8 cellular contexts compared by ENCODE assay signal in genomic region chr3:184560992-184561328, GRCh38. TPM values are rescaled to one million over a fixed set of nuclear protein-coding genes. Genes with fewer than 3 reads are reported as not detected.
A peak's percentile ranks its signal among the peaks of the same experiment; 100 is the strongest.
DNase-seq lines count a peak whose midpoint lies in the region; ATAC-seq, FAIRE-seq and TF ChIP-seq lines count a peak whose summit lies in the region.

No MANE protein-coding gene starts in this region.

- no peaks in the 10 kb centered on the region for H3K79me2 ChIP-seq in astrocyte (ENCODE audit: insufficient read depth, low read length)

- H3K4me3 ChIP-seq in AG04449 (ENCODE audit: low read depth, low read length): peak overlapping the region; percentile 32
- H3K4me3 ChIP-seq in astrocyte (ENCODE audit: insufficient read depth, low read depth, low read length): peak overlapping the region; percentile 47

- peak; percentile 6 for ATAC-seq in HG02759 (IDR thresholded peaks at IDR 0.05; ENCODE audit: unreplicated experiment)
- no peak for ATAC-seq in memory B cell (ENCODE audit: low read depth)

- no peaks in the 10 kb centered on the region for H3K9me3 Mint-ChIP-seq in astrocyte (ENCODE audit: unreplicated experiment)
- H3K9me3 Mint-ChIP-seq in memory B cell: no peaks in the 10 kb centered on the region

- peak overlapping the region; percentile 17 for H3K9ac ChIP-seq in astrocyte (ENCODE audit: low read length)

- DNase-seq in AG04449 (ENCODE audit: low read depth, low spot score): no peak
- peak; percentile 64 for DNase-seq in astrocyte (ENCODE audit: low read depth)
- no peak for DNase-seq in memory B cell (ENCODE audit: low spot score in 2 of 2)
- no peak for DNase-seq in inferior parietal cortex (ENCODE audit: extremely low spot score)
- DNase-seq in dermis blood vessel endothelial cell: no peak
- no peak for DNase-seq in activated CD4-positive, CD25-positive, alpha-beta regulatory T cell treated with anti-CD3 and anti-CD28 coated beads, Interleukin-2, amount 50 U/mL, for 72 hours
- no peak for DNase-seq in NCI-H446 (lab: John Stamatoyannopoulos, UW)

- H3K36me3 Mint-ChIP-seq in astrocyte (ENCODE audit: low read depth, unreplicated experiment) (no peaks in the 10 kb centered on the region), memory B cell (no peaks in the 10 kb centered on the region)

- POLR2A ChIA-PET in AG04449 (lab: Yijun Ruan, JAX): interaction anchor here (0.6 to 2.8 kb wide), 17 partner anchors 11 to 242 kb away, joined by 3 to 25 read pairs (median 4); partner anchors contain the start of gene MAGEF1

- H3K4me2 ChIP-seq in astrocyte (ENCODE audit: low read length): peak overlapping the region; percentile 84

- peaks cover 61% of the 10 kb centered on the region for H3K27me3 ChIP-seq in astrocyte (ENCODE audit: insufficient read depth, low read length)

- peaks cover 42% of the 10 kb centered on the region for H3K27me3 Mint-ChIP-seq in astrocyte (ENCODE audit: low read depth, unreplicated experiment)
- peaks cover 33% of the 10 kb centered on the region for H3K27me3 Mint-ChIP-seq in memory B cell

- no peak for TF ChIP-seq CTCF in AG04449 (IDR thresholded peaks at IDR 0.05; ENCODE audit: insufficient read depth, low read length, missing control alignments)
- TF ChIP-seq CTCF in astrocyte (IDR thresholded peaks at IDR 0.05; ENCODE audit: insufficient read depth, low read depth, low read length): no peak

- peak overlapping the region; percentile 86 for H3K4me3 Mint-ChIP-seq in astrocyte (ENCODE audit: unreplicated experiment)
- H3K4me3 Mint-ChIP-seq in memory B cell: peak overlapping the region; percentile 73

- no peak for FAIRE-seq in astrocyte (lab: Jason Lieb, UNC)

- H3K4me1 ChIP-seq in astrocyte (ENCODE audit: insufficient read depth, low read length): peaks cover 17% of the 10 kb centered on the region

- H2AFZ ChIP-seq in astrocyte (ENCODE audit: low read depth, low read length): peak overlapping the region; percentile 75

- no peaks in the 10 kb centered on the region for H4K20me1 ChIP-seq in astrocyte (ENCODE audit: insufficient read depth, low read length)

- H3K27ac ChIP-seq in astrocyte (ENCODE audit: low read depth, low read length): no peak overlapping the region

- peaks cover 29% of the 10 kb centered on the region for H3K4me1 Mint-ChIP-seq in astrocyte (ENCODE audit: low read depth, unreplicated experiment)
- H3K4me1 Mint-ChIP-seq in memory B cell: peaks cover 9% of the 10 kb centered on the region

- H3K9me3 ChIP-seq in astrocyte (ENCODE audit: insufficient read depth, low read depth, low read length): no peaks in the 10 kb centered on the region

- CTCF ChIA-PET in AG04449 (lab: Yijun Ruan, JAX): interaction anchor here (0.6 to 2.0 kb wide), 48 partner anchors 13 to 618 kb away, joined by 3 to 23 read pairs (median 4); partner anchors contain the start of gene VPS8

- H3K27ac Mint-ChIP-seq in astrocyte (ENCODE audit: unreplicated experiment): no peak overlapping the region
- no peak overlapping the region for H3K27ac Mint-ChIP-seq in memory B cell

- no peaks in the 10 kb centered on the region for H3K36me3 ChIP-seq in astrocyte (ENCODE audit: insufficient read depth, low read length)

RNA-seq across cellular contexts. Expression of gene EPHB3, which starts 0.6 kb away (rescaled TPM):
- 17.2 and 27.0 TPM in 2 replicates for total RNA-seq in astrocyte
- under 0.01 and 0.23 TPM in 2 replicates for total RNA-seq in dermis blood vessel endothelial cell

Comparison
In these comparisons a context has a peak if more than half of its experiments do, and no peak if none do; other contexts are left out.
1. RNA of gene EPHB3, which starts 0.6 kb away (total RNA-seq): 17.2 to 27.0 TPM in astrocyte; under 0.01 to 0.23 TPM in dermis blood vessel endothelial cell; every median in the first group is over 10 times any median in the second.